15 cellular contexts compared by ENCODE assay signal in the genomic region with DNA sequence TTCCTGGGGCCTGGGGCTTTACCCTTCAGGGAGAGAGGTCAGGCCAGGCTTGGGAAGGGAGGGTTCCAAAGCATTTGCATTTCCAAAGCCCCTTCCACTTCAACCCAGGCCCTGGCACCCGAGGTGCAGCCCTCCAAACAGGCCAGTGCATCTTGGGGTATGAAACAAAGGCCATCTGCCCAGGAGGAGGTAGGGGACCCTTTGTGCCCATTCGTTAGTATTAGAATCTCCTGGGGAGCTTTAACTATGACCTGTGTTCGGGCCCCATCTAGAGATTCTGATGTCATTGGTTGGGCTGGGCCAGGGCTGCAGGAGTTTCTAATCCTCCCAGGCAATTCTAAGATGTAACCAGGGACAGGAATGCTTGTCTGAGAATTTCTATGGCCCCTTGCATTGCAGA.
"Had no signal": no experiment of that assay in that cellular context is flagged by ENCODE, and none has a peak within 500 bp of the region (broad histone marks: within the 10 kb centered on the region; RNA-seq: fewer than 3 reads in every experiment).

No MANE protein-coding gene starts in this region.

- DNase-seq: activated CD4-positive, alpha-beta T cell treated with anti-CD3 and anti-CD28 coated beads for 1 hour; activated CD4-positive, alpha-beta T cell treated with anti-CD3 and anti-CD28 coated beads, Interleukin-2, amount 50 U/mL, for 48 hours; activated naive CD4-positive, alpha-beta T cell treated with anti-CD3 and anti-CD28 coated beads, Interleukin-2, amount 50 U/mL, for 16 hours; amygdala; brain microvascular endothelial cell; left ventricle myocardium inferior; nephron progenitor cell; stomach; SW 1271 had no signal

- H3K27me3 ChIP-seq: pancreas had no signal

- H3K36me3 ChIP-seq: brain microvascular endothelial cell, left ventricle myocardium inferior, pancreas, stomach had no signal

- H3K27ac ChIP-seq: brain microvascular endothelial cell, left ventricle myocardium inferior, pancreas, skin epidermis, stomach had no signal

- H3K9me3 ChIP-seq: left ventricle myocardium inferior, pancreas, stomach had no signal

- H3K9me3 Mint-ChIP-seq: memory B cell, nephron progenitor cell had no signal

- H3K4me3 ChIP-seq: left ventricle myocardium inferior, pancreas, skin epidermis, stomach had no signal

- H3K27ac Mint-ChIP-seq: memory B cell, nephron progenitor cell had no signal

- H3K4me1 Mint-ChIP-seq: memory B cell had no signal

- ATAC-seq: esophagus mucosa, pancreas had no signal

- H3K4me3 Mint-ChIP-seq: memory B cell, nephron progenitor cell had no signal

- FAIRE-seq: endometrium, pancreas, urothelium cell line had no signal
